Comparison of ENCODE assay signal across 8 cellular contexts in the genomic region with DNA sequence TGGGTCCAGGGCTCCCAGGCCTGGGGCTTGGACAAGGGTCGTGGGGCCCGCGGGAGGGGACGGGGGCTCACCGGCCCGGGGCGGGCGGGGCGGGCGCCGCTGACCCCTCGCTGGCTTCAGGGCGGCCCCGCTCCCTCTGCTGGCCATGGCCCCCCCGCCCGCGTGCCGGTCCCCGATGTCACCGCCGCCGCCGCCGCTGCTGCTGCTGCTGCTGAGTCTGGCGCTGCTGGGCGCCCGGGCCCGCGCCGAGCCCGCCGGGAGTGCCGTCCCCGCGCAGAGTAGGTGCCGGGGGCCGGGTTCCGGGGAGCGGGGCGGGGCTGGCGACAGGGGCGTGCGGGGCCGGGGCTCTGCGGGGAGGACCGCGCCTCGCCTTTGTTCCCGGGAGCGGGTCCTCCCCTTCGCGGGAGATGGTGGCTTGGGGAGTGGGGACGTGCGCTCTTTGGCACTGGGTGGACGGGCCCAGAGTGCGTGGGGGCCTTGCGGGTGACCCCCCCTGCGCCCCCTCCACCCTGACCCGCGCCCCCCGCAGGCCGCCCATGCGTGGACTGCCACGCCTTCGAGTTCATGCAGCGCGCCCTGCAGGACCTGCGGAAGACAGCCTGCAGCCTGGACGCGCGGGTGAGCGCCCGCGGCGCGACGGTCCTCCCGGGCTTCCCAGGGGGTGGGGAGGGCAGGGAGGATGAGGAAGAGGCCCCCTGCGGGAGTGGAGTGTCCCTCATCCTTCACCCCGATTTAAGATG. TPM values are rescaled to one million over a fixed set of nuclear protein-coding genes. Genes with fewer than 3 reads are reported as not detected.
DNase-seq lines count a peak whose midpoint lies in the region; ATAC-seq lines count a peak whose summit lies in the region.

No MANE protein-coding gene starts in this region.

- no peak overlapping the region for H3K27ac Mint-ChIP-seq in activated CD4-positive, alpha-beta T cell treated with anti-CD3 and anti-CD28 coated beads for 36 hours

- no peaks in the 10 kb centered on the region for H3K9me3 Mint-ChIP-seq in activated CD4-positive, alpha-beta T cell treated with anti-CD3 and anti-CD28 coated beads for 36 hours (ENCODE audit: low read depth)

- H3K27me3 Mint-ChIP-seq in activated CD4-positive, alpha-beta T cell treated with anti-CD3 and anti-CD28 coated beads for 36 hours: peaks cover 12% of the 10 kb centered on the region

- POLR2A ChIA-PET in activated CD4-positive, alpha-beta T cell treated with anti-CD3 and anti-CD28 coated beads for 36 hours (lab: Charles Lee): no interaction called here

- H3K4me3 Mint-ChIP-seq in activated CD4-positive, alpha-beta T cell treated with anti-CD3 and anti-CD28 coated beads for 36 hours: peak overlapping the region; percentile 70

- DNase-seq in activated CD4-positive, alpha-beta T cell treated with anti-CD3 and anti-CD28 coated beads for 36 hours: peak; percentile 66
- no peak for DNase-seq in activated CD4-positive, alpha-beta T cell treated with anti-CD3 and anti-CD28 coated beads for 1 hour
- DNase-seq in LoVo (ENCODE audit: low spot score) (peak; percentile 20), head of caudate nucleus (peak in 34 of 42 donors; percentile 57 to 83 (median 70)), posterior cingulate gyrus (peak in 9 of 10 donors; percentile 32 to 94 (median 54)), NCI-H2196 (lab: John Stamatoyannopoulos, UW; ENCODE audit: unreplicated experiment) (no peak), glomerular visceral epithelial cell (ENCODE audit: extremely low spot score) (no peak)
- DNase-seq in activated effector memory CD4-positive, alpha-beta T cell treated with anti-CD3 and anti-CD28 coated beads, Interleukin-2, amount 50 U/mL, for 16 hours: peak; percentile 77

- ATAC-seq in activated CD4-positive, alpha-beta T cell treated with anti-CD3 and anti-CD28 coated beads for 36 hours: peak; percentile 57

- no peaks in the 10 kb centered on the region for H3K36me3 Mint-ChIP-seq in activated CD4-positive, alpha-beta T cell treated with anti-CD3 and anti-CD28 coated beads for 36 hours (ENCODE audit: low read depth)

- CTCF ChIA-PET in activated CD4-positive, alpha-beta T cell treated with anti-CD3 and anti-CD28 coated beads for 36 hours (lab: Charles Lee): no interaction called here

- intact Hi-C loops in activated CD4-positive, alpha-beta T cell treated with anti-CD3 and anti-CD28 coated beads for 36 hours (cut with DNase I, micrococcal nuclease): loop anchor here (1.0 to 5.0 kb wide), 3 partner anchors 16 to 427 kb away; partner anchors contain the start of genes NAT8L (in 2 of the 2), NSD2 (in 1 of the 2) and RNF4 (in 1 of the 2)
- intact Hi-C loops in head of caudate nucleus (cut with DNase I) (no loop called here), posterior cingulate gyrus (cut with DNase I) (loop anchor here (5.0 kb wide), 1 partner anchor 35 kb away; the partner anchor contains the start of gene NELFA)

- no peaks in the 10 kb centered on the region for H3K4me1 Mint-ChIP-seq in activated CD4-positive, alpha-beta T cell treated with anti-CD3 and anti-CD28 coated beads for 36 hours

RNA-seq across cellular contexts. Expression of gene NAT8L, which starts 16.8 kb away (rescaled TPM):
- under 1 TPM; 0.39 to 0.55 TPM for total RNA-seq in activated CD4-positive, alpha-beta T cell treated with anti-CD3 and anti-CD28 coated beads for 36 hours

RNA-seq across cellular contexts. Expression of gene NELFA, which starts 33.6 kb away (rescaled TPM):
- 10 to 100 TPM; 41.6 to 48.3 TPM for total RNA-seq in activated CD4-positive, alpha-beta T cell treated with anti-CD3 and anti-CD28 coated beads for 36 hours

Comparison
In these comparisons a context has a peak if more than half of its experiments do, and no peak if none do; other contexts are left out.
1. DNase-seq: peak in activated CD4-positive, alpha-beta T cell treated with anti-CD3 and anti-CD28 coated beads for 36 hours (single experiment), LoVo (single experiment), activated effector memory CD4-positive, alpha-beta T cell treated with anti-CD3 and anti-CD28 coated beads, Interleukin-2, amount 50 U/mL, for 16 hours (single experiment), head of caudate nucleus (34 of 42) and posterior cingulate gyrus (9 of 10); none in activated CD4-positive, alpha-beta T cell treated with anti-CD3 and anti-CD28 coated beads for 1 hour (single experiment), NCI-H2196 (single experiment) and glomerular visceral epithelial cell (single experiment).